ENCODE assay signal across 15 cellular contexts in the genomic region with DNA sequence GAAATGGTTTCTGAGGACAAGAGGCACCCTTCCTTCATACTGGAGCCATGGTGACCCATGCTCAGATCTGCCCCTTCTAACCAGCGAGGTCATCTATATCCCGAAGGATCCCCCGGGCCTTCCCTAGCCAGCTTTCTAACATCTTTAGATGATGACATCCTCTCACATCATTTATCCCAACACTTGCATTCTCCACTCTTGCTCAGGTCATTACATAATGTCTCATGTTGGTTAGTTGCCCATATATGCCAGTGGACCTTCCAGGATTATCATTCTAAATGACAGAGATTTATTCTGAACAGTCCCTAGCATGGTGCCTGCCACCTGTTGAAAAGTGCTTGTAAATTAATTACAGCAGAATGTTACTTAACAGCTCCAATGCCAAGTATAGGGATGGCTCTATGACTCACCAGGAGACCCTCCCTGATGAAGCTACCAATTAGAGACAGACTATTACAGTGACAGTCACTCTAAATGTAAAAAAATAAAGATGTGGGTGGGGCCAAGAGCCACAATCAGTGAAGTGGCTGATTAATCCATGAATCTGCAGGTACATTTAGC. TPM values are rescaled to one million over a fixed set of nuclear protein-coding genes. Genes with fewer than 3 reads are reported as not detected.
DNase-seq lines count a peak whose midpoint lies in the region; ATAC-seq and TF ChIP-seq lines count a peak whose summit lies in the region.
"Had no signal": no experiment of that assay in that cellular context is flagged by ENCODE, and none has a peak within 500 bp of the region (broad histone marks: within the 10 kb centered on the region; RNA-seq: fewer than 3 reads in every experiment).

No MANE protein-coding gene starts in this region.

- peak; percentile 3 for DNase-seq in NCI-H82 (lab: John Stamatoyannopoulos, UW)
- no peak for DNase-seq in NCI-H82 treated with DMSO at 0.1 percent for 48 hours (lab: John Stamatoyannopoulos, UW; ENCODE audit: unreplicated experiment)
- DNase-seq in Calu3: no peak
- peak; percentile 77 for DNase-seq in NCI-H69 (lab: John Stamatoyannopoulos, UW)
- peak; percentile 24 for DNase-seq in myocyte (ENCODE audit: low read depth)
- DNase-seq in T-helper 2 cell: no peak
- no peak for DNase-seq in NCI-H1436 treated with DMSO at 0.1 percent for 48 hours (lab: John Stamatoyannopoulos, UW)
- DNase-seq: CD4-positive, alpha-beta memory T cell; GOT3; MM.1S; NCI-H2029 treated with DMSO at 0.1 percent for 48 hours; NCI-H2171 treated with DMSO at 0.1 percent for 48 hours; NCI-H526 treated with DMSO at 0.1 percent for 48 hours; SW 1271 had no signal

- H3K36me3 Mint-ChIP-seq in Calu3 (ENCODE audit: insufficient read depth, unreplicated experiment): peaks cover 6% of the 10 kb centered on the region
- H3K36me3 Mint-ChIP-seq: CD4-positive, alpha-beta memory T cell had no signal

- no peak overlapping the region for H3K4me3 Mint-ChIP-seq in Calu3 (ENCODE audit: low read depth, unreplicated experiment)
- H3K4me3 Mint-ChIP-seq: CD4-positive, alpha-beta memory T cell had no signal

- intact Hi-C loops in Calu3 (cut with micrococcal nuclease; ENCODE audit: unreplicated experiment): no loop called here

- peaks cover 53% of the 10 kb centered on the region for H3K4me1 Mint-ChIP-seq in Calu3 (ENCODE audit: low read depth, unreplicated experiment)
- H3K4me1 Mint-ChIP-seq: CD4-positive, alpha-beta memory T cell had no signal

- no TSS peak for BruUV-seq in Calu3 (replicated peaks; lab: Mats Ljungman, UMichigan)

- no peak for TF ChIP-seq CTCF in Calu3 (IDR thresholded peaks at IDR 0.05; ENCODE audit: unreplicated experiment)

- peak overlapping the region; percentile 39 for H3K27ac Mint-ChIP-seq in Calu3 (ENCODE audit: unreplicated experiment)
- H3K27ac Mint-ChIP-seq: CD4-positive, alpha-beta memory T cell had no signal

- H3K27me3 Mint-ChIP-seq in Calu3 (ENCODE audit: unreplicated experiment): no peaks in the 10 kb centered on the region

- H3K9me3 Mint-ChIP-seq in Calu3 (ENCODE audit: low read depth, unreplicated experiment): no peaks in the 10 kb centered on the region

- no peak for ATAC-seq in GM18907 (IDR thresholded peaks at IDR 0.05; ENCODE audit: unreplicated experiment)

- CTCF ChIA-PET in Calu3 (lab: Charles Lee): no interaction called here

RNA-seq across cellular contexts. Expression of a gene that starts 22.6 kb away (rescaled TPM):
- total RNA-seq in Calu3 (2022) (81.1 and 89.4 TPM in 2 replicates), myocyte (19.0 and 21.2 TPM in 2 replicates)
- 18.2 TPM for polyA plus RNA-seq in myocyte (2012)

Comparison
In these comparisons a context has a peak if more than half of its experiments do, and no peak if none do; other contexts are left out.
1. DNase-seq: peak in NCI-H82 (single experiment), NCI-H69 (single experiment) and myocyte (single experiment); none in NCI-H82 treated with DMSO at 0.1 percent for 48 hours (single experiment), Calu3 (single experiment), T-helper 2 cell (0 of 5) and NCI-H1436 treated with DMSO at 0.1 percent for 48 hours (single experiment).